9 cellular contexts compared by ENCODE assay signal in genomic region chr10:46283945-46284285, GRCh38. TPM values are rescaled to one million over a fixed set of nuclear protein-coding genes. Genes with fewer than 3 reads are reported as not detected.
DNase-seq lines count a peak whose midpoint lies in the region; ATAC-seq and TF ChIP-seq lines count a peak whose summit lies in the region.
"Had no signal": no experiment of that assay in that cellular context is flagged by ENCODE, and none has a peak within 500 bp of the region (broad histone marks: within the 10 kb centered on the region; RNA-seq: fewer than 3 reads in every experiment).

No MANE protein-coding gene starts in this region.

- no peak for TF ChIP-seq CTCF in SU-DHL-6 (IDR thresholded peaks at IDR 0.05; ENCODE audit: insufficient read depth, low read length, poor library complexity, severe bottlenecking)
- no peak for TF ChIP-seq CTCF in gastrocnemius medialis (IDR thresholded peaks at IDR 0.05 in 4 of 5, conservative IDR thresholded peaks at IDR 0.05 in 1 of 5)

- in situ Hi-C loops in gastrocnemius medialis (cut with MboI; ENCODE audit: low sequenced_read_pairs in 4 of 4): loop anchor here in 3 of 4 donors (5.0 to 25.0 kb wide), 3 partner anchors 1098 to 1103 kb away; partner anchors contain the start of gene ZNF488 (in 3 of the 3)

- intact Hi-C loops in gastrocnemius medialis (cut with DNase I; ENCODE audit: low total_unique reads): loop anchor here (5.0 kb wide), 1 partner anchor 252 kb away; the partner anchor contains the start of gene NCOA4

- peak overlapping the region; percentile 67; the same call in 1 of the 2 replicates for H3K9ac ChIP-seq in ES-I3 (ENCODE audit: low read depth, low read length)
- peak overlapping the region; percentile 62 for H3K9ac ChIP-seq in SU-DHL-6 (ENCODE audit: low read length)

- H4K20me1 ChIP-seq in SU-DHL-6 (ENCODE audit: low read depth, low read length): no peaks in the 10 kb centered on the region

- peak overlapping the region; percentile 83 for H2AFZ ChIP-seq in SU-DHL-6 (ENCODE audit: low read depth, low read length, severe bottlenecking)

- H3K9me3 ChIP-seq in ES-I3 (ENCODE audit: control insufficient read depth, insufficient read depth, low read length): no peaks in the 10 kb centered on the region
- H3K9me3 ChIP-seq in SU-DHL-6 (ENCODE audit: insufficient read depth, low read length): no peaks in the 10 kb centered on the region
- H3K9me3 ChIP-seq in gastrocnemius medialis: no peaks in the 10 kb centered on the region

- H3K36me3 ChIP-seq in ES-I3 (ENCODE audit: insufficient read depth, low read length) (no peaks in the 10 kb centered on the region), SU-DHL-6 (ENCODE audit: low read length) (no peaks in the 10 kb centered on the region), gastrocnemius medialis (no peaks in the 10 kb centered on the region)

- H3K4me2 ChIP-seq in SU-DHL-6 (ENCODE audit: low read depth, low read length, poor library complexity, severe bottlenecking): peak overlapping the region; percentile 66

- no peaks in the 10 kb centered on the region for H3K79me2 ChIP-seq in SU-DHL-6 (ENCODE audit: insufficient read depth, low read length)

- H3K4me3 ChIP-seq in SU-DHL-6 (ENCODE audit: insufficient read depth, low read length, poor library complexity, severe bottlenecking) (no peak overlapping the region), gastrocnemius medialis (peak overlapping the region in 3 of 4 donors; percentile 61 to 94 (median 81))

- H3K27ac ChIP-seq in SU-DHL-6 (ENCODE audit: low read depth, low read length) (no peak overlapping the region), gastrocnemius medialis (peak overlapping the region in 2 of 4 donors; percentile 61 to 68)

- no peak for TF ChIP-seq POLR2A in gastrocnemius medialis (IDR thresholded peaks at IDR 0.05)

- ATAC-seq in gastrocnemius medialis: no peak
- ATAC-seq in HG02642 (IDR thresholded peaks at IDR 0.05; ENCODE audit: poor library complexity, unreplicated experiment): no peak
- ATAC-seq in HG03469 (IDR thresholded peaks at IDR 0.05; ENCODE audit: unreplicated experiment): no peak

- DNase-seq in fibroblast of peridontal ligament (ENCODE audit: extremely low read depth) (peak; percentile 1), gastrocnemius medialis (no peak), cerebellar nuclear complex (lab: John Stamatoyannopoulos, UW) (no peak), NCI-H187 (lab: John Stamatoyannopoulos, UW) (no peak)

- H3K9me2 ChIP-seq in SU-DHL-6 (replicated peaks; ENCODE audit: insufficient read depth, low read length): no peaks in the 10 kb centered on the region

- H3K27me3 ChIP-seq in SU-DHL-6 (ENCODE audit: low read length): no peaks in the 10 kb centered on the region
- H3K27me3 ChIP-seq in gastrocnemius medialis: peaks cover 0 to under 1% (median 0%) of the 10 kb centered on the region in 3 donors

- peaks cover 15% of the 10 kb centered on the region; the same call in 1 of the 2 replicates for H3K4me1 ChIP-seq in ES-I3 (ENCODE audit: insufficient read depth, low read length)
- peaks cover 3 to 4% of the 10 kb centered on the region in 2 donors for H3K4me1 ChIP-seq in gastrocnemius medialis

- 0 out of 2 replicates have a peak, but pooled peaks cover 3% of the 10 kb centered on the region for H3F3A ChIP-seq in SU-DHL-6 (ENCODE audit: insufficient read depth)

RNA-seq across cellular contexts. Expression of gene ANTXRL, which starts 2.9 kb away (rescaled TPM):
- total RNA-seq in gastrocnemius medialis: not detected
- total RNA-seq: HT-29 had no signal
